Comparison of ENCODE assay signal across 28 cellular contexts in genomic region chr6:112343375-112343774, GRCh38. TPM values are rescaled to one million over a fixed set of nuclear protein-coding genes. Genes with fewer than 3 reads are reported as not detected.
DNase-seq lines count a peak whose midpoint lies in the region; ATAC-seq lines count a peak whose summit lies in the region.
"Had no signal": no experiment of that assay in that cellular context is flagged by ENCODE, and none has a peak within 500 bp of the region (broad histone marks: within the 10 kb centered on the region; RNA-seq: fewer than 3 reads in every experiment).

No MANE protein-coding gene starts in this region.

- no peak for ATAC-seq in HG02870 (IDR thresholded peaks at IDR 0.05; ENCODE audit: unreplicated experiment)
- ATAC-seq: activated T-cell treated with anti-CD3 and anti-CD28 coated beads, Interleukin-2, amount 50 U/mL, for 4 hours; left cardiac atrium; naive thymus-derived CD8-positive, alpha-beta T cell; PC-3; WTC11 had no signal

- DNase-seq in NCI-H2227 (lab: John Stamatoyannopoulos, UW; ENCODE audit: unreplicated experiment), result peak; percentile 21
- DNase-seq in NCI-H2227 treated with DMSO at 0.1 percent for 48 hours (lab: John Stamatoyannopoulos, UW), result no peak
- peak; percentile 42 for DNase-seq in NCI-H1417 treated with DMSO at 0.1 percent for 48 hours (lab: John Stamatoyannopoulos, UW)
- DNase-seq in NCI-H524 treated with DMSO at 0.1 percent for 48 hours (lab: John Stamatoyannopoulos, UW), result peak; percentile 77
- DNase-seq in retina, result peak; percentile 58
- DNase-seq in posterior vena cava (ENCODE audit: low spot score), result no peak
- DNase-seq: ACHN; activated CD4-positive, alpha-beta T cell treated with anti-CD3 and anti-CD28 coated beads, Interleukin-2, amount 50 U/mL, for 1 hour; activated gamma-delta T cell; activated naive CD8-positive, alpha-beta T cell treated with anti-CD3 and anti-CD28 coated beads for 36 hours; activated T-cell treated with anti-CD3 and anti-CD28 coated beads, Interleukin-2, amount 50 U/mL, for 4 hours; anterior cingulate cortex; CD4-positive, alpha-beta memory T cell; GDM1; immature natural killer cell; Kasumi-1; left cardiac atrium; naive thymus-derived CD8-positive, alpha-beta T cell; PC-3; SK-N-SH; stimulated activated CD4-positive, alpha-beta T cell treated with anti-CD3 and anti-CD28 coated beads, Interleukin-15, amount 100 ng/mL, for 24 hours; stimulated activated CD4-positive, alpha-beta T cell treated with anti-CD3 and anti-CD28 coated beads, Interleukin-4, amount 100 ng/mL, for 4 hours had no signal

- intact Hi-C loops in posterior vena cava (cut with DNase I), result no loop called here

RNA-seq across cellular contexts. Expression of gene RFPL4B, which starts 3.8 kb away (rescaled TPM):
- not detected for total RNA-seq in posterior vena cava
- total RNA-seq: activated naive CD8-positive, alpha-beta T cell treated with anti-CD3 and anti-CD28 coated beads for 36 hours; activated T-cell treated with anti-CD3 and anti-CD28 coated beads, Interleukin-2, amount 50 U/mL, for 4 hours; B cell; CD4-positive, alpha-beta memory T cell; left cardiac atrium; lung microvascular endothelial cell; naive thymus-derived CD8-positive, alpha-beta T cell; T-helper 1 cell treated with Interleukin-12 subunit alpha and Interleukin-12 subunit beta and Interleukin-4 antibody, amounts not matched to agents 30 ng/mL and 1 ng/mL, for 36 hours; tibial nerve; WTC11 had no signal

Comparison
In these comparisons a context has a peak if more than half of its experiments do, and no peak if none do; other contexts are left out.
1. DNase-seq: peak in NCI-H2227 (single experiment), NCI-H1417 treated with DMSO at 0.1 percent for 48 hours (single experiment), NCI-H524 treated with DMSO at 0.1 percent for 48 hours (single experiment) and retina (single experiment); none in NCI-H2227 treated with DMSO at 0.1 percent for 48 hours (single experiment) and posterior vena cava (single experiment).